ENCODE assay signal across 20 cellular contexts in genomic region chr1:147807405-147807804, GRCh38. TPM values are rescaled to one million over a fixed set of nuclear protein-coding genes. Genes with fewer than 3 reads are reported as not detected.
A peak's percentile ranks its signal among the peaks of the same experiment; 100 is the strongest.
DNase-seq lines count a peak whose midpoint lies in the region; ATAC-seq and TF ChIP-seq lines count a peak whose summit lies in the region.
"Had no signal": no experiment of that assay in that cellular context is flagged by ENCODE, and none has a peak within 500 bp of the region (broad histone marks: within the 10 kb centered on the region; RNA-seq: fewer than 3 reads in every experiment).

No MANE protein-coding gene starts in this region.

- POLR2A ChIA-PET in WTC11 (lab: Charles Lee) = no interaction called here

- H3K27ac ChIP-seq in GM23338 (ENCODE audit: low read depth) = no peak overlapping the region
- H3K27ac ChIP-seq: GM23248 had no signal

- CTCF ChIA-PET in WTC11 (lab: Charles Lee) = interaction anchor here (0.8 to 1.0 kb wide), 2 partner anchors 15 to 85 kb away, joined by 3 read pairs; no protein-coding TSS in a partner anchor

- ATAC-seq in GM23338 = peak; percentile 69
- peak; percentile 60 for ATAC-seq in WTC11
- ATAC-seq in HG03045 (IDR thresholded peaks at IDR 0.05; ENCODE audit: unreplicated experiment) = no peak
- ATAC-seq in esophagus mucosa = no peak
- ATAC-seq in GM19467 (IDR thresholded peaks at IDR 0.05; ENCODE audit: unreplicated experiment) = no peak

- H3K4me1 ChIP-seq in GM23338 (ENCODE audit: insufficient read depth) = peaks cover 8% of the 10 kb centered on the region
- H3K4me1 ChIP-seq: BE2C had no signal

- DNase-seq in GM23338 (ENCODE audit: low spot score) (peak; percentile 9), WTC11 (ENCODE audit: low spot score) (no peak), islet precursor cell (peak; percentile 57), HuH-7.5 (ENCODE audit: low spot score) (no peak)
- DNase-seq: ACHN; BE2C; C1 segment of cervical spinal cord; CD4-positive, CD25-positive, alpha-beta regulatory T cell; CD8-positive, alpha-beta memory T cell; DMS153; DMS79; GF-D8; H9; KG1 had no signal

- no peak overlapping the region for H3K4me3 ChIP-seq in GM23338
- H3K4me3 ChIP-seq: GM23248 had no signal

- no peaks in the 10 kb centered on the region; the same call in 2 of the 3 replicates for H3K9me3 Mint-ChIP-seq in GM23338
- no peaks in the 10 kb centered on the region for H3K9me3 Mint-ChIP-seq in WTC11
- H3K9me3 Mint-ChIP-seq: CD8-positive, alpha-beta memory T cell; H9 had no signal

- no peaks in the 10 kb centered on the region for H3F3A ChIP-seq in GM23338 (replicated peaks; ENCODE audit: low read depth)

- no peak for TF ChIP-seq CTCF in GM23338 (conservative IDR thresholded peaks at IDR 0.05; ENCODE audit: low read depth in 2 of 2)
- no peak for TF ChIP-seq CTCF in WTC11 (IDR thresholded peaks at IDR 0.05)

- H4K20me1 ChIP-seq in GM23338 (replicated peaks; ENCODE audit: insufficient read depth) = no peaks in the 10 kb centered on the region

- H3K27ac Mint-ChIP-seq in GM23338 (no peak overlapping the region), WTC11 (no peak overlapping the region)
- H3K27ac Mint-ChIP-seq: CD4-positive, CD25-positive, alpha-beta regulatory T cell; CD8-positive, alpha-beta memory T cell had no signal

- no peaks in the 10 kb centered on the region for H3K79me2 ChIP-seq in GM23338 (replicated peaks; ENCODE audit: insufficient read depth)

- H3K4me1 Mint-ChIP-seq in GM23338 (peaks cover 8% of the 10 kb centered on the region), WTC11 (peaks cover 15% of the 10 kb centered on the region)
- H3K4me1 Mint-ChIP-seq: CD4-positive, CD25-positive, alpha-beta regulatory T cell; CD8-positive, alpha-beta memory T cell had no signal

- H3K27me3 Mint-ChIP-seq in GM23338 (ENCODE audit: insufficient read depth, low read depth, poor library complexity) (no peaks in the 10 kb centered on the region), WTC11 (ENCODE audit: low read depth) (no peaks in the 10 kb centered on the region)

- no peaks in the 10 kb centered on the region; the same call in 2 of the 3 replicates for H3K36me3 Mint-ChIP-seq in GM23338 (ENCODE audit: low read depth)
- no peaks in the 10 kb centered on the region for H3K36me3 Mint-ChIP-seq in WTC11
- H3K36me3 Mint-ChIP-seq: CD4-positive, CD25-positive, alpha-beta regulatory T cell; CD8-positive, alpha-beta memory T cell had no signal

- no peaks in the 10 kb centered on the region for H3K36me3 ChIP-seq in GM23338 (ENCODE audit: insufficient read depth)
- H3K36me3 ChIP-seq: BE2C had no signal

- H3K27me3 ChIP-seq in GM23338 (ENCODE audit: insufficient read depth) = no peaks in the 10 kb centered on the region

- H3K4me3 Mint-ChIP-seq in GM23338 = no peak overlapping the region
- no peak overlapping the region for H3K4me3 Mint-ChIP-seq in WTC11
- H3K4me3 Mint-ChIP-seq: CD4-positive, CD25-positive, alpha-beta regulatory T cell; CD8-positive, alpha-beta memory T cell; H9 had no signal

- peak overlapping the region; percentile 68 for H2AFZ ChIP-seq in GM23338
- H2AFZ ChIP-seq: GM23248 had no signal

- no peak overlapping the region for H3K4me2 ChIP-seq in GM23338

- peaks cover 4% of the 10 kb centered on the region for H3K9me2 ChIP-seq in GM23338 (ENCODE audit: insufficient read depth)

TF ChIP-seq in GM23338, 12 proteins besides CTCF, POLR2A, EP300 and RAD21 (continues in another document):
- TF ChIP-seq STAT1 (IDR thresholded peaks at IDR 0.05; ENCODE audit: unreplicated experiment) = no peak
- TF ChIP-seq EZH2phosphoT487 (IDR thresholded peaks at IDR 0.05; ENCODE audit: unreplicated experiment) = no peak
- no peak for TF ChIP-seq ZNF114 (CRISPR knock-in tag; IDR thresholded peaks at IDR 0.05)
- TF ChIP-seq REST (IDR thresholded peaks at IDR 0.05; ENCODE audit: unreplicated experiment) = no peak
- TF ChIP-seq JUNB (IDR thresholded peaks at IDR 0.05; ENCODE audit: unreplicated experiment) = no peak
- no peak for TF ChIP-seq ETS1 (IDR thresholded peaks at IDR 0.05)
- no peak for TF ChIP-seq EZH2 (IDR thresholded peaks at IDR 0.05; ENCODE audit: low read depth, unreplicated experiment)

TF ChIP-seq in WTC11, 78 proteins besides CTCF, POLR2A, EP300 and RAD21 (continues in another document):
- TF ChIP-seq ARID4B (CRISPR knock-in tag; IDR thresholded peaks at IDR 0.05; ENCODE audit: borderline replicate concordance) (no peak), HMGXB4 (CRISPR knock-in tag; IDR thresholded peaks at IDR 0.05) (no peak), ZNF532 (CRISPR knock-in tag; IDR thresholded peaks at IDR 0.05; ENCODE audit: borderline replicate concordance) (no peak), PRRX2 (CRISPR knock-in tag; IDR thresholded peaks at IDR 0.05) (no peak), CREM (CRISPR knock-in tag; IDR thresholded peaks at IDR 0.05) (no peak), NFYB (CRISPR knock-in tag; conservative IDR thresholded peaks at IDR 0.05; ENCODE audit: low read depth) (no peak), SOX15 (CRISPR knock-in tag; IDR thresholded peaks at IDR 0.05) (no peak), ZNF219 (CRISPR knock-in tag; IDR thresholded peaks at IDR 0.05; ENCODE audit: borderline replicate concordance) (no peak)

RNA-seq across cellular contexts. Expression of gene GJA5, which starts 47.0 kb away (rescaled TPM):
- total RNA-seq in GM23338 (2014; rRNA removed; shearing (Covaris generic)) = 0.85 and 1.7 TPM in 2 replicates
- 0.24 and 0.50 TPM in 2 replicates for polyA plus RNA-seq in GM23338 (2016; fragmentation: Nextera tagmentation; extraction: Ambion mirVana)
- total RNA-seq in WTC11 (2021) (2.2 to 3.0 TPM (median 2.2 TPM) in 3 replicates), esophagus mucosa (0.84 TPM)
- total RNA-seq: CD4-positive, CD25-positive, alpha-beta regulatory T cell; CD8-positive, alpha-beta memory T cell; Daoy; HepG2 had no signal
- polyA plus RNA-seq: CD4-positive, CD25-positive, alpha-beta regulatory T cell; CD8-positive, alpha-beta memory T cell; HepG2 had no signal

Comparison
In these comparisons a context has a peak if more than half of its experiments do, and no peak if none do; other contexts are left out.
1. ATAC-seq: peak in GM23338 (single experiment) and WTC11 (single experiment); none in HG03045 (single experiment), esophagus mucosa (single experiment) and GM19467 (single experiment).
2. DNase-seq: peak in GM23338 (single experiment) and islet precursor cell (single experiment); none in WTC11 (single experiment) and HuH-7.5 (single experiment).